Comparison of ENCODE assay signal across 15 cellular contexts in genomic region chr19:16030964-16031871, GRCh38.
"Had no signal": no experiment of that assay in that cellular context is flagged by ENCODE, and none has a peak within 500 bp of the region (broad histone marks: within the 10 kb centered on the region; RNA-seq: fewer than 3 reads in every experiment).

No MANE protein-coding gene starts in this region.

- H3K4me1 Mint-ChIP-seq: immature natural killer cell, nephron had no signal

- H3K36me3 Mint-ChIP-seq: immature natural killer cell; naive B cell; stimulated activated naive B cell treated with anti-CD40 and anti-IgM and Interleukin-4, amounts not matched to agents 10 μg/mL and 1 μg/mL and 100 μg/mL, for 72 hours had no signal

- H3K27ac Mint-ChIP-seq: immature natural killer cell; naive B cell; nephron; stimulated activated naive B cell treated with anti-CD40 and anti-IgM and Interleukin-4, amounts not matched to agents 10 μg/mL and 1 μg/mL and 100 μg/mL, for 72 hours had no signal

- H3K4me3 Mint-ChIP-seq: immature natural killer cell; naive B cell; nephron; stimulated activated naive B cell treated with anti-CD40 and anti-IgM and Interleukin-4, amounts not matched to agents 10 μg/mL and 1 μg/mL and 100 μg/mL, for 72 hours; stimulated activated naive CD8-positive, alpha-beta T cell treated with anti-CD3 and anti-CD28 coated beads, Interleukin-15, amount 100 ng/mL, for 72 hours had no signal

- H3K27ac ChIP-seq: foreskin keratinocyte, tibial nerve had no signal

- H3K9me3 Mint-ChIP-seq: immature natural killer cell; naive B cell; nephron; stimulated activated naive B cell treated with anti-CD40 and anti-IgM and Interleukin-4, amounts not matched to agents 10 μg/mL and 1 μg/mL and 100 μg/mL, for 72 hours; stimulated activated naive CD8-positive, alpha-beta T cell treated with anti-CD3 and anti-CD28 coated beads, Interleukin-15, amount 100 ng/mL, for 72 hours had no signal

- H3K27me3 ChIP-seq: foreskin keratinocyte, testis, tibial nerve had no signal

- H3K4me3 ChIP-seq: lung, testis, tibial nerve had no signal

- H3K36me3 ChIP-seq: tibial nerve had no signal

- H3K9me3 ChIP-seq: testis, tibial nerve had no signal

- DNase-seq: dermis blood vessel endothelial cell; erythroblast; foreskin keratinocyte; immature natural killer cell; left ventricle myocardium superior; mesenchymal stem cell; naive B cell; stimulated activated CD4-positive, alpha-beta T cell treated with anti-CD3 and anti-CD28 coated beads, Interleukin-2, amount 100 ng/mL, for 24 hours; stimulated activated CD4-positive, alpha-beta T cell treated with anti-CD3 and anti-CD28 coated beads, Interleukin-4, amount 100 ng/mL, for 4 hours; stimulated activated naive B cell treated with anti-CD40 and anti-IgM and Interleukin-4, amounts not matched to agents 10 μg/mL and 1 μg/mL and 100 μg/mL, for 72 hours; stimulated activated naive CD8-positive, alpha-beta T cell treated with anti-CD3 and anti-CD28 coated beads, Interleukin-15, amount 100 ng/mL, for 72 hours; testis had no signal

- H3K4me1 ChIP-seq: foreskin keratinocyte, testis, tibial nerve had no signal

- H3K27me3 Mint-ChIP-seq: naive B cell; stimulated activated naive B cell treated with anti-CD40 and anti-IgM and Interleukin-4, amounts not matched to agents 10 μg/mL and 1 μg/mL and 100 μg/mL, for 72 hours; stimulated activated naive CD8-positive, alpha-beta T cell treated with anti-CD3 and anti-CD28 coated beads, Interleukin-15, amount 100 ng/mL, for 72 hours had no signal

- ATAC-seq: foreskin keratinocyte; left ventricle myocardium superior; stimulated activated naive B cell treated with anti-CD40 and anti-IgM and Interleukin-4, amounts not matched to agents 10 μg/mL and 1 μg/mL and 100 μg/mL, for 72 hours; stimulated activated naive CD8-positive, alpha-beta T cell treated with anti-CD3 and anti-CD28 coated beads, Interleukin-15, amount 100 ng/mL, for 72 hours had no signal
